In genomic region chr3:193773266-193774183, GRCh38 we compare ENCODE assay signal across 19 cellular contexts.
DNase-seq lines count a peak whose midpoint lies in the region; ATAC-seq and TF ChIP-seq lines count a peak whose summit lies in the region.
"Had no signal": no experiment of that assay in that cellular context is flagged by ENCODE, and none has a peak within 500 bp of the region (broad histone marks: within the 10 kb centered on the region; RNA-seq: fewer than 3 reads in every experiment).

No MANE protein-coding gene starts in this region.

- peaks cover 8% of the 10 kb centered on the region for H3K4me1 Mint-ChIP-seq in activated CD8-positive, alpha-beta T cell treated with anti-CD3 and anti-CD28 coated beads, Interleukin-2, amount 10 ng/mL, durations not matched to agents 7 days and 5 days (ENCODE audit: low read depth)
- peaks cover 4% of the 10 kb centered on the region for H3K4me1 Mint-ChIP-seq in activated CD8-positive, alpha-beta T cell treated with anti-CD3 and anti-CD28 coated beads for 36 hours (ENCODE audit: low read depth)
- no peaks in the 10 kb centered on the region for H3K4me1 Mint-ChIP-seq in immature natural killer cell
- H3K4me1 Mint-ChIP-seq: CD14-positive monocyte had no signal

- no peak overlapping the region for H3K4ac ChIP-seq in neuronal stem cell (ENCODE audit: low read length)

- peaks cover 0 to 41% (median 11%) of the 10 kb centered on the region in 3 experiments for H3K27me3 ChIP-seq in neuronal stem cell (ENCODE audit: control insufficient read depth in 3 of 3, insufficient read depth in 3 of 3, low read depth in 1 of 3, low read length in 3 of 3)

- H2BK15ac ChIP-seq in neuronal stem cell (ENCODE audit: low read length) = no peak overlapping the region

- H3K18ac ChIP-seq in neuronal stem cell (ENCODE audit: low read length) = peak overlapping the region; percentile 13

- no peak overlapping the region for H3K4me3 ChIP-seq in fibroblast of the aortic adventitia (ENCODE audit: low read depth, low read length)
- H3K4me3 ChIP-seq in neuronal stem cell (ENCODE audit: low read length in 2 of 2) = no peak overlapping the region

- H3K36me3 Mint-ChIP-seq in activated CD8-positive, alpha-beta T cell treated with anti-CD3 and anti-CD28 coated beads, Interleukin-2, amount 10 ng/mL, durations not matched to agents 7 days and 5 days (ENCODE audit: low read depth) = no peaks in the 10 kb centered on the region
- H3K36me3 Mint-ChIP-seq in activated CD8-positive, alpha-beta T cell treated with anti-CD3 and anti-CD28 coated beads for 36 hours (ENCODE audit: low read depth) = no peaks in the 10 kb centered on the region
- no peaks in the 10 kb centered on the region for H3K36me3 Mint-ChIP-seq in immature natural killer cell
- H3K36me3 Mint-ChIP-seq: CD14-positive monocyte had no signal

- H2BK5ac ChIP-seq in neuronal stem cell (ENCODE audit: low read length) = no peak overlapping the region

- no peaks in the 10 kb centered on the region for H3K36me3 ChIP-seq in neuronal stem cell (replicated peaks in 1 of 2; ENCODE audit: control insufficient read depth in 2 of 2, insufficient read depth in 2 of 2, low read length in 2 of 2)

- H3K27me3 Mint-ChIP-seq in activated CD8-positive, alpha-beta T cell treated with anti-CD3 and anti-CD28 coated beads, Interleukin-2, amount 10 ng/mL, durations not matched to agents 7 days and 5 days (ENCODE audit: low read depth) = peaks cover 3% of the 10 kb centered on the region
- H3K27me3 Mint-ChIP-seq in activated CD8-positive, alpha-beta T cell treated with anti-CD3 and anti-CD28 coated beads for 36 hours = peaks cover 4% of the 10 kb centered on the region
- H3K27me3 Mint-ChIP-seq in immature natural killer cell (ENCODE audit: low read depth in 3 of 3) = peaks cover 0 to 3% (median 2%) of the 10 kb centered on the region in 3 donors

- H2BK120ac ChIP-seq in neuronal stem cell (ENCODE audit: low read depth, low read length) = no peak overlapping the region

- TF ChIP-seq CTCF in activated CD8-positive, alpha-beta T cell treated with anti-CD3 and anti-CD28 coated beads for 36 hours (IDR thresholded peaks at IDR 0.05) = no peak
- no peak for TF ChIP-seq CTCF in fibroblast of the aortic adventitia (IDR thresholded peaks at IDR 0.05; ENCODE audit: insufficient read depth, low read length)

- H3K9me3 Mint-ChIP-seq in activated CD8-positive, alpha-beta T cell treated with anti-CD3 and anti-CD28 coated beads, Interleukin-2, amount 10 ng/mL, durations not matched to agents 7 days and 5 days (ENCODE audit: insufficient read depth) = no peaks in the 10 kb centered on the region
- H3K9me3 Mint-ChIP-seq in activated CD8-positive, alpha-beta T cell treated with anti-CD3 and anti-CD28 coated beads for 36 hours = no peaks in the 10 kb centered on the region
- peaks cover 0 to 1% (median 0%) of the 10 kb centered on the region in 6 donors for H3K9me3 Mint-ChIP-seq in immature natural killer cell

- no peak for ATAC-seq in activated CD8-positive, alpha-beta T cell treated with anti-CD3 and anti-CD28 coated beads, Interleukin-2, amount 10 ng/mL, durations not matched to agents 7 days and 5 days
- no peak for ATAC-seq in activated CD8-positive, alpha-beta T cell treated with anti-CD3 and anti-CD28 coated beads for 36 hours
- ATAC-seq: Right ventricle myocardium inferior had no signal

- POLR2A ChIA-PET in activated CD8-positive, alpha-beta T cell treated with anti-CD3 and anti-CD28 coated beads, Interleukin-2, amount 10 ng/mL, durations not matched to agents 7 days and 5 days (lab: Charles Lee) = interaction anchor here (0.7 kb wide), 1 partner anchor 202 kb away, joined by 3 read pairs; no protein-coding TSS in a partner anchor
- POLR2A ChIA-PET in activated CD8-positive, alpha-beta T cell treated with anti-CD3 and anti-CD28 coated beads for 36 hours (lab: Charles Lee) = no interaction called here

- no peak overlapping the region for H3K4me3 Mint-ChIP-seq in activated CD8-positive, alpha-beta T cell treated with anti-CD3 and anti-CD28 coated beads, Interleukin-2, amount 10 ng/mL, durations not matched to agents 7 days and 5 days
- H3K4me3 Mint-ChIP-seq in activated CD8-positive, alpha-beta T cell treated with anti-CD3 and anti-CD28 coated beads for 36 hours = no peak overlapping the region
- H3K4me3 Mint-ChIP-seq in immature natural killer cell = no peak overlapping the region
- H3K4me3 Mint-ChIP-seq: H9 had no signal

- H4K8ac ChIP-seq in neuronal stem cell (ENCODE audit: low read depth, low read length) = no peak overlapping the region

- no CpG with 5 or more reads among the region's 8 CpGs for WGBS in neuronal stem cell (ENCODE audit: extremely low coverage in 2 of 2, insufficient read length in 2 of 2, insufficient replicate concordance in 1 of 2), 2 donors

- H3K27ac ChIP-seq in neuronal stem cell (replicated peaks; ENCODE audit: low read length) = no peak overlapping the region
- H3K27ac ChIP-seq: 22Rv1, HL-60 had no signal

- no peak overlapping the region for H2BK12ac ChIP-seq in neuronal stem cell (ENCODE audit: low read length)

- intact Hi-C loops in activated CD8-positive, alpha-beta T cell treated with anti-CD3 and anti-CD28 coated beads for 36 hours (cut with micrococcal nuclease) = no loop called here

- H2AFZ ChIP-seq in neuronal stem cell (ENCODE audit: low read length) = no peak overlapping the region

- no peaks in the 10 kb centered on the region for H3K79me1 ChIP-seq in neuronal stem cell (ENCODE audit: low read depth, low read length)

- H3K4me2 ChIP-seq in neuronal stem cell (ENCODE audit: insufficient read depth, low read length, poor library complexity, severe bottlenecking) = no peak overlapping the region

- no peak overlapping the region for H3K14ac ChIP-seq in neuronal stem cell (ENCODE audit: low read length)

- no peak overlapping the region for H3K27ac Mint-ChIP-seq in activated CD8-positive, alpha-beta T cell treated with anti-CD3 and anti-CD28 coated beads, Interleukin-2, amount 10 ng/mL, durations not matched to agents 7 days and 5 days
- no peak overlapping the region for H3K27ac Mint-ChIP-seq in activated CD8-positive, alpha-beta T cell treated with anti-CD3 and anti-CD28 coated beads for 36 hours
- no peak overlapping the region for H3K27ac Mint-ChIP-seq in immature natural killer cell
- H3K27ac Mint-ChIP-seq: CD14-positive monocyte, H9 had no signal

- no peak overlapping the region for H3K23ac ChIP-seq in neuronal stem cell (ENCODE audit: low read depth, low read length, poor library complexity)

- H3K9ac ChIP-seq in neuronal stem cell (ENCODE audit: low read depth, low read length, poor library complexity) = no peak overlapping the region

- peak; percentile 11 for DNase-seq in activated CD8-positive, alpha-beta T cell treated with anti-CD3 and anti-CD28 coated beads, Interleukin-2, amount 10 ng/mL, durations not matched to agents 7 days and 5 days
- no peak for DNase-seq in activated CD8-positive, alpha-beta T cell treated with anti-CD3 and anti-CD28 coated beads for 36 hours
- DNase-seq in fibroblast of the aortic adventitia (ENCODE audit: low read depth) = peak; percentile 53
- no peak for DNase-seq in neuronal stem cell (ENCODE audit: low spot score)
- DNase-seq in SKM-1 treated with dmso at 0.1 percent for 144 hours (lab: John Stamatoyannopoulos, UW; ENCODE audit: unreplicated experiment) = no peak
- DNase-seq in NCI-H2196 treated with DMSO at 0.1 percent for 48 hours (lab: John Stamatoyannopoulos, UW; ENCODE audit: unreplicated experiment) = no peak
- no peak for DNase-seq in HK-2 (ENCODE audit: unreplicated experiment)
- DNase-seq in immature natural killer cell = no peak
- DNase-seq: Caco-2, GF-D8, H9, NCI-H1436, NCI-H2029, NCI-H446, NCI-H526 treated with DMSO at 0.1 percent for 48 hours had no signal

- H3K4me1 ChIP-seq in neuronal stem cell (ENCODE audit: control insufficient read depth in 2 of 2, insufficient read depth in 1 of 2, low read depth in 1 of 2, low read length in 2 of 2) = peaks cover 35 to 63% of the 10 kb centered on the region in 2 donors

- no peak overlapping the region for H4K91ac ChIP-seq in neuronal stem cell (ENCODE audit: low read depth, low read length, poor library complexity)

- CTCF ChIA-PET in activated CD8-positive, alpha-beta T cell treated with anti-CD3 and anti-CD28 coated beads, Interleukin-2, amount 10 ng/mL, durations not matched to agents 7 days and 5 days (lab: Charles Lee) = no interaction called here
- CTCF ChIA-PET in activated CD8-positive, alpha-beta T cell treated with anti-CD3 and anti-CD28 coated beads for 36 hours (lab: Charles Lee) = interaction anchor here (2.0 kb wide), 1 partner anchor 542 kb away, joined by 6 read pairs; no protein-coding TSS in a partner anchor

- H2AK5ac ChIP-seq in neuronal stem cell (ENCODE audit: low read depth, low read length) = no peak overlapping the region

- H3K9me3 ChIP-seq in neuronal stem cell (replicated peaks in 1 of 2; ENCODE audit: control insufficient read depth in 2 of 2, insufficient read depth in 1 of 2, low read depth in 1 of 2, low read length in 2 of 2) = peaks cover 0 to 6% of the 10 kb centered on the region in 2 donors
- H3K9me3 ChIP-seq: Caco-2 had no signal

Comparison
In these comparisons a context has a peak if more than half of its experiments do, and no peak if none do; other contexts are left out.
1. DNase-seq: peak in activated CD8-positive, alpha-beta T cell treated with anti-CD3 and anti-CD28 coated beads, Interleukin-2, amount 10 ng/mL, durations not matched to agents 7 days and 5 days (single experiment) and fibroblast of the aortic adventitia (single experiment); none in activated CD8-positive, alpha-beta T cell treated with anti-CD3 and anti-CD28 coated beads for 36 hours (single experiment), neuronal stem cell (single experiment), SKM-1 treated with dmso at 0.1 percent for 144 hours (single experiment), NCI-H2196 treated with DMSO at 0.1 percent for 48 hours (single experiment), HK-2 (single experiment) and immature natural killer cell (0 of 3).